In the genomic region with DNA sequence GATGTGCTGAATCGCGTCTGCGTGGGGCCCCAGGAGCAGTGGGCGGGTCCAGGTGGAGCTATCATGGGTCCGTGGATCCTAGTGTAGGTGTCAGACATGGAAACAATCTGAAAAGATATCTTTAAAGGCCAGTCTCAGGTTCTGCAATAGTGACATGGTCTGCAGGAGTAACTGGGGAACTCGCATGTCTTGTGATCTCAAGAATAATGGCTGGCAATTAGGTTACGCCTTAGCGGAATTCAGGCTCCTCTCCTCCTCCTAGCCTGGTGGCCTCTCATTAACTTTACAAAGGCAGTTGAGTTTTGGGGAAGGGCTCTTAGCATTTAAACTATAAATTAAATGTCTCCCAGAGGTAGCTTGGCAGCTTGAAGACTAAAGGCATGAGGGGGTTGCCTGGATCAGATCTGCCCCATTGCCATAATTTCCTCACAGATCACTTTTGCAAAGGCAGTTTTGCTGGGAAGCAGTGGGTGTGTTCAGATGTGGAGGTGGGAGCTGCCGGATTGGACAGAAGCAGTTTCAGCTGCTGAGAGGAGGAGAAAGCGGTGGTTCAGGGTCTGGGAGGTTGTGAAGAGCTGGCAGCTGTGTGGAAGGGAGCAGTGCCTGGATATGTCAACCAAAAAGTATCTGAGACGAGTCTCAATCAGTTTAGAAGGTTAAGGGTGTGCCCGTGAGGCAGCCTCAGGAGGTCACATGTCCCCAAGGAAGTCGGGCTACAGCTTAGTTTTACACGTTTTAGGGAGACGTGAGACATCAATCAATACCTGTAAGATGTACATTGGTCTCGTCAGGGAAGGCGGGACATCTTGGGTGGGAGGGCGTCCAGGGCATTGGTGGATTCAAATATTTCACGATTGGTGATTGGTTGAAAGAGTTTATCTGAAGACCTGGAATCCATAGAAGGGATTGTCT, we compare ENCODE assay signal across 9 cellular contexts. TPM values are rescaled to one million over a fixed set of nuclear protein-coding genes. Genes with fewer than 3 reads are reported as not detected.
A peak's percentile ranks its signal among the peaks of the same experiment; 100 is the strongest.
DNase-seq lines count a peak whose midpoint lies in the region; ATAC-seq, FAIRE-seq and TF ChIP-seq lines count a peak whose summit lies in the region.
"Had no signal": no experiment of that assay in that cellular context is flagged by ENCODE, and none has a peak within 500 bp of the region (broad histone marks: within the 10 kb centered on the region; RNA-seq: fewer than 3 reads in every experiment).

No MANE protein-coding gene starts in this region.

- no peaks in the 10 kb centered on the region for H3K4me1 Mint-ChIP-seq in astrocyte (ENCODE audit: low read depth, unreplicated experiment)

- no peak for TF ChIP-seq CTCF in astrocyte (IDR thresholded peaks at IDR 0.05; ENCODE audit: insufficient read depth, low read depth, low read length)

- H4K20me1 ChIP-seq in BLaER1 treated with 17β-estradiol and CSF1 and Interleukin-3, amounts not matched to agents 10 nM and 100 nM: peaks cover 0 to 72% (median 42%) of the 10 kb centered on the region in 11 experiments; a peak in 16 of 22 replicates
- H4K20me1 ChIP-seq in astrocyte (ENCODE audit: insufficient read depth, low read length): peaks cover 31% of the 10 kb centered on the region

- DNase-seq in astrocyte (ENCODE audit: low read depth) (peak; percentile 47), left colon (peak; percentile 61 to 66), globus pallidus (ENCODE audit: low spot score) (no peak)
- no peak for DNase-seq in stimulated activated naive CD4-positive, alpha-beta T cell (lab: John Stamatoyannopoulos, UW)
- DNase-seq: cortex of kidney had no signal

- no peaks in the 10 kb centered on the region for H3K27me3 Mint-ChIP-seq in astrocyte (ENCODE audit: low read depth, unreplicated experiment)

- peak overlapping the region in 10 of 11 experiments; percentile 6 to 100 (median 96); a peak in 13 of 22 replicates for H3K4me2 ChIP-seq in BLaER1 treated with 17β-estradiol and CSF1 and Interleukin-3, amounts not matched to agents 10 nM and 100 nM
- peak overlapping the region; percentile 35 for H3K4me2 ChIP-seq in astrocyte (ENCODE audit: low read length)

- peak overlapping the region; percentile 54 for H3K4me3 Mint-ChIP-seq in astrocyte (ENCODE audit: unreplicated experiment)

- peaks cover 0 to 41% (median 29%) of the 10 kb centered on the region in 11 experiments; a peak in 20 of 22 replicates for H3K36me3 ChIP-seq in BLaER1 treated with 17β-estradiol and CSF1 and Interleukin-3, amounts not matched to agents 10 nM and 100 nM
- H3K36me3 ChIP-seq in HUES6 (ENCODE audit: control insufficient read depth, insufficient read depth, low read length) (peaks cover 15% of the 10 kb centered on the region), astrocyte (ENCODE audit: insufficient read depth, low read length) (peaks cover 2% of the 10 kb centered on the region)

- H3K9me3 ChIP-seq in BLaER1 treated with 17β-estradiol and CSF1 and Interleukin-3, amounts not matched to agents 10 nM and 100 nM (replicated peaks in 1 of 11): peaks cover 0 to 10% (median 9%) of the 10 kb centered on the region in 11 experiments; a peak in 16 of 22 replicates
- H3K9me3 ChIP-seq in HUES6 (ENCODE audit: control insufficient read depth, insufficient read depth, low read depth, low read length): peaks cover 3% of the 10 kb centered on the region; the same call in 1 of the 2 replicates
- no peaks in the 10 kb centered on the region for H3K9me3 ChIP-seq in astrocyte (ENCODE audit: insufficient read depth, low read depth, low read length)

- peak overlapping the region; percentile 50 for H3K27ac Mint-ChIP-seq in astrocyte (ENCODE audit: unreplicated experiment)

- peaks cover 21 to 36% (median 28%) of the 10 kb centered on the region in 10 experiments for H3K4me1 ChIP-seq in BLaER1 treated with 17β-estradiol and CSF1 and Interleukin-3, amounts not matched to agents 10 nM and 100 nM
- peaks cover 27% of the 10 kb centered on the region for H3K4me1 ChIP-seq in HUES6 (ENCODE audit: control insufficient read depth, insufficient read depth, low read length)
- peaks cover 6% of the 10 kb centered on the region for H3K4me1 ChIP-seq in astrocyte (ENCODE audit: insufficient read depth, low read length)

- intact Hi-C loops in left colon (cut with DNase I, micrococcal nuclease): no loop called here

- no peaks in the 10 kb centered on the region for H3K9me3 Mint-ChIP-seq in astrocyte (ENCODE audit: unreplicated experiment)

- peak overlapping the region; percentile 31 for H2AFZ ChIP-seq in astrocyte (ENCODE audit: low read depth, low read length)

- no peak for FAIRE-seq in astrocyte (lab: Jason Lieb, UNC)

- no peaks in the 10 kb centered on the region for H3K27me3 ChIP-seq in BLaER1 treated with 17β-estradiol and CSF1 and Interleukin-3, amounts not matched to agents 10 nM and 100 nM
- H3K27me3 ChIP-seq in HUES6 (ENCODE audit: control insufficient read depth, insufficient read depth, low read length): peaks cover 6% of the 10 kb centered on the region; the same call in 1 of the 2 replicates
- H3K27me3 ChIP-seq in astrocyte (ENCODE audit: insufficient read depth, low read length): no peaks in the 10 kb centered on the region

- H3K9ac ChIP-seq in BLaER1 treated with 17β-estradiol and CSF1 and Interleukin-3, amounts not matched to agents 10 nM and 100 nM: peak overlapping the region in 4 of 11 experiments; percentile 0 to 18 (median 8); a peak in 3 of 22 replicates
- H3K9ac ChIP-seq in HUES6 (ENCODE audit: low read length) (peak overlapping the region; percentile 59), astrocyte (ENCODE audit: low read length) (no peak overlapping the region)

- peaks cover 43% of the 10 kb centered on the region for H3K79me2 ChIP-seq in astrocyte (ENCODE audit: insufficient read depth, low read length)

- H3K4me3 ChIP-seq in BLaER1 treated with 17β-estradiol and CSF1 and Interleukin-3, amounts not matched to agents 10 nM and 100 nM: no peak overlapping the region
- H3K4me3 ChIP-seq in HUES6 (ENCODE audit: low read depth, low read length) (peak overlapping the region; percentile 33), astrocyte (ENCODE audit: insufficient read depth, low read depth, low read length) (no peak overlapping the region)

- H3K36me3 Mint-ChIP-seq in astrocyte (ENCODE audit: low read depth, unreplicated experiment): no peaks in the 10 kb centered on the region

- ATAC-seq in left colon (peak; percentile 58), GM19463 (IDR thresholded peaks at IDR 0.05; ENCODE audit: unreplicated experiment) (no peak), HG03135 (IDR thresholded peaks at IDR 0.05; ENCODE audit: unreplicated experiment) (no peak)

- no peak overlapping the region for H3K27ac ChIP-seq in BLaER1 treated with 17β-estradiol and CSF1 and Interleukin-3, amounts not matched to agents 10 nM and 100 nM
- peak overlapping the region; percentile 15; the same call in 1 of the 2 replicates for H3K27ac ChIP-seq in HUES6 (ENCODE audit: low read depth, low read length)
- H3K27ac ChIP-seq in astrocyte (ENCODE audit: low read depth, low read length): no peak overlapping the region

RNA-seq across cellular contexts. Expression of gene TBCD, which starts 2.7 kb away (rescaled TPM):
- 31.8 and 35.6 TPM in 2 replicates for total RNA-seq in astrocyte
- 10 to 100 TPM; 44.4 to 54.1 TPM for total RNA-seq in left colon

RNA-seq across cellular contexts. Expression of gene FN3K, which starts 19.1 kb away (rescaled TPM):
- total RNA-seq in astrocyte (4.0 and 4.1 TPM in 2 replicates), left colon (10 to 100 TPM; 48.3 to 63.1 TPM)

RNA-seq across cellular contexts. Expression of gene FN3KRP, which starts 38.0 kb away (rescaled TPM):
- total RNA-seq in astrocyte (14.8 and 15.4 TPM in 2 replicates), left colon (10 to 100 TPM; 32.0 to 32.4 TPM)

RNA-seq across cellular contexts. Expression of gene RAB40B, which starts 56.1 kb away (rescaled TPM):
- total RNA-seq in astrocyte (15.8 and 17.5 TPM in 2 replicates), left colon (10 to 100 TPM; 29.4 to 29.5 TPM)

Comparison
In these comparisons a context has a peak if more than half of its experiments do, and no peak if none do; other contexts are left out.
1. DNase-seq: peak in astrocyte (single experiment) and left colon (2 of 2); none in stimulated activated naive CD4-positive, alpha-beta T cell (0 of 6) and globus pallidus (single experiment).